In genomic region chr14:56895154-56895553, GRCh38 we compare ENCODE assay signal across 1 cellular context.
TF ChIP-seq lines count a peak whose summit lies in the region.

No MANE protein-coding gene starts in this region.

TF ChIP-seq in WTC11, 78 proteins besides CTCF, POLR2A, EP300 and RAD21 (continued from another document):
- TF ChIP-seq ARID4B (CRISPR knock-in tag; IDR thresholded peaks at IDR 0.05; ENCODE audit: borderline replicate concordance) (no peak), NFYB (CRISPR knock-in tag; conservative IDR thresholded peaks at IDR 0.05; ENCODE audit: low read depth) (no peak), CREM (CRISPR knock-in tag; IDR thresholded peaks at IDR 0.05) (no peak), TCF7 (CRISPR knock-in tag; IDR thresholded peaks at IDR 0.05; ENCODE audit: low read depth) (no peak)
